In the genomic region with DNA sequence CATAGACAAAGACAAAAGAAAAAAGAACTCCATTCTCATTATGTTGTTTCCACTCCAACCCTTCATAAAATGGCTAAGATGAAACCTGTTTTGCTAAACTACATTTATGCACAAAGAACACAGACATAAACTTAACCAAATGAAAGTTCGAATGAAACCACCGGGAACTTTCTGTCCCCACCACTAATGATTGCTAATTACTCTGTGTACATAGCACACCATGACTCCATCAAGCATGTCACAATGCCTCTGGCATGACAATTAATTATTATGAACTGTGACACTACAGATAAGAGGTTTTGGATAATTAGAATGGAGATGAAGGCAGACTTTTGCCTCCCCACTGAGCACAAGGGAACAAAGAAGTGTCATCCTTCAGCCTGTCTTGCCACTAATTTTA, we compare ENCODE assay signal across 22 cellular contexts. TPM values are rescaled to one million over a fixed set of nuclear protein-coding genes. Genes with fewer than 3 reads are reported as not detected.
DNase-seq lines count a peak whose midpoint lies in the region; ATAC-seq and TF ChIP-seq lines count a peak whose summit lies in the region.
"Had no signal": no experiment of that assay in that cellular context is flagged by ENCODE, and none has a peak within 500 bp of the region (broad histone marks: within the 10 kb centered on the region; RNA-seq: fewer than 3 reads in every experiment).

No MANE protein-coding gene starts in this region.

- H3K9me3 ChIP-seq in endodermal cell (ENCODE audit: control insufficient read depth, low read length) (no peaks in the 10 kb centered on the region), prostate gland (no peaks in the 10 kb centered on the region)
- H3K9me3 ChIP-seq: BLaER1 had no signal

- H3K36me3 Mint-ChIP-seq in endodermal cell (ENCODE audit: low read depth), result no peaks in the 10 kb centered on the region
- H3K36me3 Mint-ChIP-seq in natural killer cell treated with Interleukin-12 subunit alpha and Interleukin-12 subunit beta and Interleukin-15 and Interleukin-18, amount 100 ng/mL, for 72 hours, result no peaks in the 10 kb centered on the region
- H3K36me3 Mint-ChIP-seq: CD8-positive, alpha-beta memory T cell had no signal

- peaks cover 20% of the 10 kb centered on the region for H3K27me3 Mint-ChIP-seq in endodermal cell (ENCODE audit: insufficient read depth)
- H3K27me3 Mint-ChIP-seq in natural killer cell treated with Interleukin-12 subunit alpha and Interleukin-12 subunit beta and Interleukin-15 and Interleukin-18, amount 100 ng/mL, for 72 hours, result peaks cover 10% of the 10 kb centered on the region in 2 donors

- H3K27ac ChIP-seq in endodermal cell (ENCODE audit: low read depth, low read length) (no peak overlapping the region), prostate gland (no peak overlapping the region)
- H3K27ac ChIP-seq: BLaER1 had no signal

- no peak overlapping the region for H3K9ac ChIP-seq in endodermal cell (ENCODE audit: extremely low read depth, low read length, poor library complexity, severe bottlenecking)
- H3K9ac ChIP-seq: BLaER1 had no signal

- H3K4me1 Mint-ChIP-seq in endodermal cell, result peaks cover 41% of the 10 kb centered on the region
- H3K4me1 Mint-ChIP-seq in natural killer cell treated with Interleukin-12 subunit alpha and Interleukin-12 subunit beta and Interleukin-15 and Interleukin-18, amount 100 ng/mL, for 72 hours (ENCODE audit: low read depth in 2 of 2), result no peaks in the 10 kb centered on the region
- H3K4me1 Mint-ChIP-seq: CD8-positive, alpha-beta memory T cell had no signal

- peak overlapping the region; percentile 17 for H3K4me3 ChIP-seq in endodermal cell (ENCODE audit: low read length)
- no peak overlapping the region for H3K4me3 ChIP-seq in prostate gland
- H3K4me3 ChIP-seq: BLaER1 had no signal

- no peak for ATAC-seq in natural killer cell treated with Interleukin-12 subunit alpha and Interleukin-12 subunit beta and Interleukin-15 and Interleukin-18, amount 100 ng/mL, for 72 hours
- no peak for ATAC-seq in HG03442 (IDR thresholded peaks at IDR 0.05; ENCODE audit: unreplicated experiment)
- ATAC-seq: HepG2 had no signal

- intact Hi-C loops in prostate gland (cut with DNase I), result no loop called here

- H3K27me3 ChIP-seq in endodermal cell (ENCODE audit: control insufficient read depth, insufficient read depth, low read length, poor library complexity, severe bottlenecking) (peaks cover 18% of the 10 kb centered on the region), prostate gland (replicated peaks; ENCODE audit: insufficient read depth) (no peaks in the 10 kb centered on the region)
- H3K27me3 ChIP-seq: BLaER1 had no signal

- H3K27ac Mint-ChIP-seq in endodermal cell, result no peak overlapping the region
- H3K27ac Mint-ChIP-seq in natural killer cell treated with Interleukin-12 subunit alpha and Interleukin-12 subunit beta and Interleukin-15 and Interleukin-18, amount 100 ng/mL, for 72 hours, result no peak overlapping the region
- H3K27ac Mint-ChIP-seq: T-helper 1 cell treated with Interleukin-12 subunit alpha and Interleukin-12 subunit beta and Interleukin-4 antibody, amounts not matched to agents 30 μg/mL and 1 μg/mL, for 36 hours had no signal

- no peak for TF ChIP-seq POLR2A in prostate gland (IDR thresholded peaks at IDR 0.05)

- TF ChIP-seq CTCF in endodermal cell (conservative IDR thresholded peaks at IDR 0.05) (no peak), prostate gland (IDR thresholded peaks at IDR 0.05) (no peak)

- WGBS in endodermal cell (ENCODE audit: insufficient coverage in 1 of 2, insufficient read length in 1 of 2), 2 experiments, result 53 to 55% methylated on average over 2 of the region's 2 CpGs
- whole genome bisulfite sequencing in prostate gland, result 59% methylated on average over 2 of the region's 2 CpGs

- H3K9me3 Mint-ChIP-seq in endodermal cell, result no peaks in the 10 kb centered on the region
- H3K9me3 Mint-ChIP-seq in natural killer cell treated with Interleukin-12 subunit alpha and Interleukin-12 subunit beta and Interleukin-15 and Interleukin-18, amount 100 ng/mL, for 72 hours, result no peaks in the 10 kb centered on the region
- H3K9me3 Mint-ChIP-seq: CD8-positive, alpha-beta memory T cell; T-helper 1 cell treated with Interleukin-12 subunit alpha and Interleukin-12 subunit beta and Interleukin-4 antibody, amounts not matched to agents 30 μg/mL and 1 μg/mL, for 36 hours had no signal

- H3K4me1 ChIP-seq in endodermal cell (ENCODE audit: control insufficient read depth, insufficient read depth, low read length) (peaks cover 24% of the 10 kb centered on the region), prostate gland (replicated peaks) (no peaks in the 10 kb centered on the region)

- no peak overlapping the region for H3K4me3 Mint-ChIP-seq in endodermal cell
- no peak overlapping the region for H3K4me3 Mint-ChIP-seq in natural killer cell treated with Interleukin-12 subunit alpha and Interleukin-12 subunit beta and Interleukin-15 and Interleukin-18, amount 100 ng/mL, for 72 hours
- H3K4me3 Mint-ChIP-seq: CD8-positive, alpha-beta memory T cell; T-helper 1 cell treated with Interleukin-12 subunit alpha and Interleukin-12 subunit beta and Interleukin-4 antibody, amounts not matched to agents 30 μg/mL and 1 μg/mL, for 36 hours had no signal

- DNase-seq in NCI-H82 (lab: John Stamatoyannopoulos, UW) (peak; percentile 37), NCI-H82 treated with DMSO at 0.1 percent for 48 hours (lab: John Stamatoyannopoulos, UW; ENCODE audit: unreplicated experiment) (no peak), NCI-H748 (lab: John Stamatoyannopoulos, UW; ENCODE audit: unreplicated experiment) (peak; percentile 76), endodermal cell (no peak), prostate gland (ENCODE audit: low spot score) (no peak), germinal center (ENCODE audit: low spot score) (no peak)
- DNase-seq in natural killer cell treated with Interleukin-12 subunit alpha and Interleukin-12 subunit beta and Interleukin-15 and Interleukin-18, amount 100 ng/mL, for 72 hours (ENCODE audit: low spot score), result no peak
- DNase-seq: 8988T; CD8-positive, alpha-beta memory T cell; GF-D8; GOT3; KG1; NCI-H1694; NCI-H2171; NCI-H446; NCI-H774; RPMI8226; SIG-M5 had no signal

- no peaks in the 10 kb centered on the region for H3K36me3 ChIP-seq in endodermal cell (ENCODE audit: control insufficient read depth, insufficient read depth, low read length)
- H3K36me3 ChIP-seq in prostate gland, result no peaks in the 10 kb centered on the region
- H3K36me3 ChIP-seq: BLaER1 had no signal

RNA-seq across cellular contexts. Expression of a gene that starts 1.5 kb away (rescaled TPM):
- total RNA-seq in endodermal cell (not detected), prostate gland (10 to 100 TPM in 1 of 2 donors, not detected in 1; 19.0 TPM)
- 4.8 TPM for polyA plus RNA-seq in endodermal cell (2013, experiment 1 of 2)
- 6.3 TPM for polyA plus RNA-seq in endodermal cell (2013, experiment 2 of 2)
- not detected for total RNA-seq in natural killer cell treated with Interleukin-12 subunit alpha and Interleukin-12 subunit beta and Interleukin-15 and Interleukin-18, amount 100 ng/mL, for 72 hours
- total RNA-seq: CD8-positive, alpha-beta memory T cell; HepG2 had no signal
- polyA plus RNA-seq: CD8-positive, alpha-beta memory T cell; HepG2 had no signal

Comparison
In these comparisons a context has a peak if more than half of its experiments do, and no peak if none do; other contexts are left out.
1. DNase-seq: peak in NCI-H82 (single experiment) and NCI-H748 (single experiment); none in NCI-H82 treated with DMSO at 0.1 percent for 48 hours (single experiment), endodermal cell (single experiment), natural killer cell treated with Interleukin-12 subunit alpha and Interleukin-12 subunit beta and Interleukin-15 and Interleukin-18, amount 100 ng/mL, for 72 hours (single experiment), prostate gland (single experiment) and germinal center (single experiment).